8 cellular contexts compared by ENCODE assay signal in the genomic region with DNA sequence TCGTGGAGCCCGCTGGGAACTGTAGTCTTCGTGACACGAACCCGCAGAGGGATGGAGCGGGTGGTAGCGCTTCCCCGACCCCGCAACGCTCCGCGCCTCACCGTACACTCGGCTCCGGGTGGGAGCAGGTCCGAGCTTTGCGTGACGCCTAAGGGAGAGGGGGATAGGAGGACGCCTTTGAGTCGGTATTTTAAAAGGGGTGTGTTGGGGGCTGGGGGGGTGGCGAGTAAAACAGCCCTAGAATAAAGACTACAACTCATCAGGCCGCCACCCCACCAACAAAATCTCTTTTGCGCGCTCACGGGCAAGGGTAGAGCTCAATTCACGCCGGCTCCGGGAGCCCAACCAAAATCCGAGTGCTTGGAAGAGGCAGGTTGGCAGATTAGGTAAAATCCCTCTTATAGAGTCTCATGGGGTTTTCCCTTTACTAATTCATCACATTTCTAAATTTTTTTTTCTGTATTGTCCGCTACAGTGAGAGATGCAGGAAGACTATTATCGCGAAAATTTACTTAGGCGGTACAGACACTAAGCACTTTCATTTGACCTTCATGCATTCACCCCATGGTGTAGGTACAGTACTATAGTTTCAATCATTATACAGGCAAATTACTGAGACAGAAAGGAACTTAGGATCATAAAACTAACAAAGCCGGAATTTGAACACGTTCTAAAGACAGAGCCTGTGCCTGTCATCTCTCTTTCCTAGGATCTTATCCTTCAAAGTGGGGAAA. TPM values are rescaled to one million over a fixed set of nuclear protein-coding genes. Genes with fewer than 3 reads are reported as not detected.
DNase-seq lines count a peak whose midpoint lies in the region; ATAC-seq and TF ChIP-seq lines count a peak whose summit lies in the region.

No MANE protein-coding gene starts in this region.

- DNase-seq in D341Med (ENCODE audit: low spot score) (peak; percentile 64), HuH-7.5 (ENCODE audit: low spot score) (peak; percentile 27), dorsolateral prefrontal cortex (peak in 2 of 10 donors; percentile 33 to 53), thyroid gland (peak; percentile 55 to 57), NCI-H226 (no peak)
- no peak for DNase-seq in T-helper 2 cell treated with Interferon-gamma antibody and Interleukin-4, amounts not matched to agents 5 μg/mL and 100 μg/mL, for 36 hours (ENCODE audit: low spot score)

- H3K27ac ChIP-seq in dorsolateral prefrontal cortex (peak overlapping the region; percentile 75 to 98 (median 93)), muscle layer of duodenum (ENCODE audit: low read length) (peak overlapping the region; percentile 90), thyroid gland (peak overlapping the region; percentile 92 to 94 (median 93))

- peaks cover 29% of the 10 kb centered on the region for H3K36me3 Mint-ChIP-seq in T-helper 2 cell treated with Interferon-gamma antibody and Interleukin-4, amounts not matched to agents 5 μg/mL and 100 μg/mL, for 36 hours (ENCODE audit: low read depth)

- H3K27me3 ChIP-seq in dorsolateral prefrontal cortex (no peaks in the 10 kb centered on the region), muscle layer of duodenum (ENCODE audit: low read depth, low read length) (no peaks in the 10 kb centered on the region), thyroid gland (no peaks in the 10 kb centered on the region)

- peaks cover 6 to 13% of the 10 kb centered on the region in 2 donors for H3K4me1 ChIP-seq in muscle layer of duodenum (ENCODE audit: control insufficient read depth in 1 of 2, insufficient read depth in 2 of 2, low read length in 2 of 2)
- peaks cover 9 to 22% of the 10 kb centered on the region in 2 donors for H3K4me1 ChIP-seq in thyroid gland

- TF ChIP-seq POLR2A in thyroid gland (IDR thresholded peaks at IDR 0.05), result no peak

- intact Hi-C loops in dorsolateral prefrontal cortex (cut with DNase I), result loop anchor here in 1 of 2 donors (5.0 kb wide), 1 partner anchor 83 kb away; no protein-coding TSS in a partner anchor
- intact Hi-C loops in thyroid gland (cut with DNase I), result loop anchor here (5.0 kb wide), 1 partner anchor 48 kb away; a partner anchor contains a TSS

- peaks cover 28% of the 10 kb centered on the region for H3K4me1 Mint-ChIP-seq in T-helper 2 cell treated with Interferon-gamma antibody and Interleukin-4, amounts not matched to agents 5 μg/mL and 100 μg/mL, for 36 hours (ENCODE audit: low read depth)

- peak overlapping the region; percentile 91 for H3K27ac Mint-ChIP-seq in T-helper 2 cell treated with Interferon-gamma antibody and Interleukin-4, amounts not matched to agents 5 μg/mL and 100 μg/mL, for 36 hours

- H3K9me3 ChIP-seq in muscle layer of duodenum (ENCODE audit: control insufficient read depth in 1 of 2, low read length in 2 of 2) (no peaks in the 10 kb centered on the region), thyroid gland (no peaks in the 10 kb centered on the region)

- TF ChIP-seq CTCF in dorsolateral prefrontal cortex (IDR thresholded peaks at IDR 0.05 in 54 of 56, conservative IDR thresholded peaks at IDR 0.05 in 2 of 56; ENCODE audit: low read depth in 1 of 56, partially characterized antibody in 56 of 56) (peak in 2 of 56 donors; percentile 2 to 3), thyroid gland (IDR thresholded peaks at IDR 0.05) (no peak)

- ATAC-seq in GM21515 (IDR thresholded peaks at IDR 0.05; ENCODE audit: unreplicated experiment), result peak; percentile 11

- H3K9me3 Mint-ChIP-seq in T-helper 2 cell treated with Interferon-gamma antibody and Interleukin-4, amounts not matched to agents 5 μg/mL and 100 μg/mL, for 36 hours, result peaks cover 12% of the 10 kb centered on the region

- peak overlapping the region; percentile 67 to 98 (median 86) for H3K4me3 ChIP-seq in dorsolateral prefrontal cortex
- H3K4me3 ChIP-seq in muscle layer of duodenum (ENCODE audit: low read depth in 1 of 2, low read length in 2 of 2), result peak overlapping the region; percentile 92 to 93
- H3K4me3 ChIP-seq in thyroid gland (replicated peaks in 1 of 3), result peak overlapping the region; percentile 80 to 95 (median 80)

- H3K4me3 Mint-ChIP-seq in T-helper 2 cell treated with Interferon-gamma antibody and Interleukin-4, amounts not matched to agents 5 μg/mL and 100 μg/mL, for 36 hours, result peak overlapping the region; percentile 95

- H3K36me3 ChIP-seq in muscle layer of duodenum (ENCODE audit: control insufficient read depth in 1 of 2, insufficient read depth in 2 of 2, low read length in 2 of 2) (no peaks in the 10 kb centered on the region), thyroid gland (no peaks in the 10 kb centered on the region)

- H3K27me3 Mint-ChIP-seq in T-helper 2 cell treated with Interferon-gamma antibody and Interleukin-4, amounts not matched to agents 5 μg/mL and 100 μg/mL, for 36 hours (ENCODE audit: low read depth), result no peaks in the 10 kb centered on the region

- 1 to 2% methylated on average over 28 to 31 of the region's 35 CpGs for WGBS in thyroid gland, 2 donors

RNA-seq across cellular contexts. Expression of a gene that starts 0.7 kb away (rescaled TPM):
- 100 to 1,000 TPM in 46 of 120 experiments, 10 to 100 TPM in 74; 64.2 to 128 (median 96.7) TPM for total RNA-seq in dorsolateral prefrontal cortex
- 100 to 1,000 TPM in 3 of 4 donors, 10 to 100 TPM in 1; 94.9 to 160 (median 124) TPM for total RNA-seq in thyroid gland

RNA-seq across cellular contexts. Expression of a gene that starts 48.3 kb away (rescaled TPM):
- total RNA-seq in dorsolateral prefrontal cortex (10 to 100 TPM; 36.9 to 66.3 (median 53.8) TPM), thyroid gland (100 to 1,000 TPM; 107 to 144 (median 125) TPM)

Comparison
In these comparisons a context has a peak if more than half of its experiments do, and no peak if none do; other contexts are left out.
1. DNase-seq: peak in D341Med (single experiment), HuH-7.5 (single experiment) and thyroid gland (2 of 2); none in T-helper 2 cell treated with Interferon-gamma antibody and Interleukin-4, amounts not matched to agents 5 μg/mL and 100 μg/mL, for 36 hours (single experiment) and NCI-H226 (single experiment).
2. Peak in every context shown above with its lines, with median percentiles within 50 percentile points of each other: H3K27ac ChIP-seq and H3K4me3 ChIP-seq.